In the genomic region with DNA sequence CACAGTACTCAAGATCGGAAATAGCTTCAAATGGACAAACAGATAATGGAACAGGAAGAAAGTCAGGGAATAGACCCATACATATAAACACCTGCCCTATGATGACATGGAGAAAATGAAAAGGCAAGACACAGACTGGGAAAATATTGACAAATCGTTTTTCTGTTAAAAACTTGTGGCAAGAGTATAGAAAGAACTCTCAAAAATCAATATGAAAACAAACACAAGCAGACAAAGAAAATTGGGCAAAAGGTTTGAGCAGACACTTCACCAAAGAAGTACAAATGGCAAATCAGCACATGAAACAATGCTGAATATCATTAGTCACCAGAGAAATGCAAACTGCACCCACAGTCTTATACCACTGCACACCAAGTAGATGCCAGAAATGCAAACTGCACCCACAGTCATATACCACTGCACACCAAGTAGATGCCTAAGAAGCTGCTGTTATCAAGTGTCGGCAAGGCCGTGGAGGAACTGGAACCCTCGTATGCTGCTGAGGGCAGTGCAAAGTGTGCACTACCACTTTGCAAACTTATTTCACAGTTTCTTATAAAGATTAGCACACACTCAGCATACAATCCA, we compare ENCODE assay signal across 16 cellular contexts.
DNase-seq lines count a peak whose midpoint lies in the region; ATAC-seq and TF ChIP-seq lines count a peak whose summit lies in the region.
"Had no signal": no experiment of that assay in that cellular context is flagged by ENCODE, and none has a peak within 500 bp of the region (broad histone marks: within the 10 kb centered on the region; RNA-seq: fewer than 3 reads in every experiment).

No MANE protein-coding gene starts in this region.

- no peak overlapping the region for H3K27ac Mint-ChIP-seq in osteocyte (ENCODE audit: unreplicated experiment)

- H3K4me3 ChIP-seq in BE2C (ENCODE audit: low read depth, low read length) (no peak overlapping the region), RWPE2 (ENCODE audit: severe bottlenecking) (no peak overlapping the region), lower lobe of right lung (no peak overlapping the region)
- H3K4me3 ChIP-seq: ovary, skin epidermis, tibial artery had no signal

- no peak for TF ChIP-seq CTCF in BE2C (IDR thresholded peaks at IDR 0.05; ENCODE audit: low read depth, low read length)
- no peak for TF ChIP-seq CTCF in RWPE2 (IDR thresholded peaks at IDR 0.05; ENCODE audit: poor library complexity, severe bottlenecking)
- no peak for TF ChIP-seq CTCF in lower lobe of right lung (IDR thresholded peaks at IDR 0.05)
- no peak for TF ChIP-seq CTCF in osteocyte (IDR thresholded peaks at IDR 0.05)

- no peaks in the 10 kb centered on the region for H3K27me3 Mint-ChIP-seq in osteocyte (ENCODE audit: unreplicated experiment)

- peaks cover 29% of the 10 kb centered on the region for H3K4me1 Mint-ChIP-seq in osteocyte (ENCODE audit: unreplicated experiment)

- no peak overlapping the region for H3K4me3 Mint-ChIP-seq in osteocyte (ENCODE audit: unreplicated experiment)

- H3K4me1 ChIP-seq in BE2C (no peaks in the 10 kb centered on the region), RWPE2 (ENCODE audit: insufficient read depth, poor library complexity, severe bottlenecking) (peaks cover 3% of the 10 kb centered on the region), lower lobe of right lung (peaks cover 24% of the 10 kb centered on the region)
- H3K4me1 ChIP-seq: tibial artery had no signal

- H3K9me3 ChIP-seq in BE2C (no peaks in the 10 kb centered on the region), RWPE2 (ENCODE audit: severe bottlenecking) (no peaks in the 10 kb centered on the region), lower lobe of right lung (no peaks in the 10 kb centered on the region)
- H3K9me3 ChIP-seq: ovary, tibial artery had no signal

- peaks cover 2% of the 10 kb centered on the region for H3K36me3 Mint-ChIP-seq in osteocyte (ENCODE audit: unreplicated experiment)

- H3K27me3 ChIP-seq in BE2C = no peaks in the 10 kb centered on the region
- H3K27me3 ChIP-seq in RWPE2 (ENCODE audit: insufficient read depth, poor library complexity, severe bottlenecking) = no peaks in the 10 kb centered on the region
- H3K27me3 ChIP-seq in lower lobe of right lung (ENCODE audit: low read depth) = no peaks in the 10 kb centered on the region
- H3K27me3 ChIP-seq: ovary, tibial artery had no signal

- no peaks in the 10 kb centered on the region for H3K9me3 Mint-ChIP-seq in osteocyte (ENCODE audit: unreplicated experiment)

- DNase-seq in activated CD4-positive, CD25-positive, alpha-beta regulatory T cell (lab: John Stamatoyannopoulos, UW) = no peak
- DNase-seq in BE2C (peak; percentile 1), RWPE2 (ENCODE audit: low spot score) (peak; percentile 17), lower lobe of right lung (peak; percentile 1), mucosa of gallbladder (ENCODE audit: low spot score) (no peak), osteocyte (ENCODE audit: extremely low spot score, unreplicated experiment) (no peak), DMS79 (lab: John Stamatoyannopoulos, UW) (no peak)
- DNase-seq: 8988T, activated gamma-delta T cell, DMS79 treated with DMSO at 0.1 percent for 48 hours, NCI-H1436 treated with DMSO at 0.1 percent for 48 hours, NCI-H82, ovary, tibial artery had no signal

- intact Hi-C loops in lower lobe of right lung (cut with DNase I) = no loop called here

- H3K27ac ChIP-seq in RWPE2 (ENCODE audit: poor library complexity, severe bottlenecking) = no peak overlapping the region
- no peak overlapping the region for H3K27ac ChIP-seq in lower lobe of right lung
- H3K27ac ChIP-seq: ovary, skin epidermis, tibial artery had no signal

- H3K36me3 ChIP-seq in BE2C (no peaks in the 10 kb centered on the region; the same call in 1 of the 2 replicates), RWPE2 (ENCODE audit: low read depth) (no peaks in the 10 kb centered on the region; the same call in 1 of the 2 replicates), lower lobe of right lung (no peaks in the 10 kb centered on the region)
- H3K36me3 ChIP-seq: ovary had no signal

- ATAC-seq in activated CD4-positive, CD25-positive, alpha-beta regulatory T cell treated with anti-CD3 and anti-CD28 coated beads, Interleukin-2, amount 50 U/mL, for 24 hours = peak; percentile 55 to 63
- ATAC-seq in RWPE2 (ENCODE audit: low read depth) = no peak
- ATAC-seq in lower lobe of right lung = no peak

Comparison
In these comparisons a context has a peak if more than half of its experiments do, and no peak if none do; other contexts are left out.
1. ATAC-seq: peak in activated CD4-positive, CD25-positive, alpha-beta regulatory T cell treated with anti-CD3 and anti-CD28 coated beads, Interleukin-2, amount 50 U/mL, for 24 hours (2 of 2); none in RWPE2 (single experiment) and lower lobe of right lung (0 of 2).
2. DNase-seq: peak in BE2C (single experiment), RWPE2 (single experiment) and lower lobe of right lung (single experiment); none in activated CD4-positive, CD25-positive, alpha-beta regulatory T cell (0 of 4), mucosa of gallbladder (single experiment), osteocyte (single experiment) and DMS79 (single experiment).